In the genomic region with DNA sequence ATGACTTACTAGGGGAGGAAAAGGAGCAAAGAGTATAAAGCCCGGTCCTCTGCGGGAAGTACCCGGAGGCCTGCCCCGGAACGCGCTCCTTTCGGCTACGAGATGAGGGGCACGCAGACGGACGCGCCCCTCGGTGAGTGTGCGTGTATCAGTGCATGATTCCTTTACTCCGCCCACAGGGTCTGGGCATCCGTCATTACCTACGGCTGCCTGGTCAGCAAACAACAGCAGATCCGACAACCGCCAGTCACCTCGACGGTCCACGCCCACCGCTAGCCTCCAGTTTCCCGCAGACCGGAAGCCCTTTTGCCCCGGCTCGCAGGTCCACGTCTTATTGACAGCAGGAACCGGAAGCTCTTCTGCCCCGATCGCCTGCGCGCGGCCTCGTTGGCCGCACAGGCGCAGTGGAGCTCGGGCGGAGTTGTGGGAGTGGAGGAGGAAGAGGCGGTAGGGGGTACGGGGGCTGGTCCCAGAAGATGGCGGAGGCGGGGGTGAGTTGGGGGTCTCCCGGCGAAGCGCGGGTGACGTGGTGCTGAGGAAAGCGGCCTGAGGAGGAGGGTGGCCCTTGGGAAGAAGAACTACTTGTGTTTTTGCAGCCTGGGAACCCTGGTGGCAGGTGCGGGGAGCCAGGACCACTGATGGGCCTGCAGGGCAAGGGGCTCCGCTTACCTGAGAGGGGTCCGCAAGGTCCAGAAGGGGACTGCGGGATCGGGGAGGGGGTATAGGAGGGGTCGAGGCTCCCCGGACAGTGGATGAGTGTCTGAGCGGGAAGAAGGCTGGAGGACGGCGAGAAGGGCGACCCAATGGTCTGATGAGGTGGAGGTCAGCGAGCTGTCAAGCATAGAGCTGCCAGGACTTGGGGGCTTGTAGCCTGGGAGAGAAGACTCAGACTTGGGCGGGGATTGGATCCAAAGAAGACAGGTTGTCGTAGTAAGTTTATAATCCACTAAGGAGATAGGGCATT, we compare ENCODE assay signal across 8 cellular contexts. TPM values are rescaled to one million over a fixed set of nuclear protein-coding genes. Genes with fewer than 3 reads are reported as not detected.
DNase-seq lines count a peak whose midpoint lies in the region; FAIRE-seq and TF ChIP-seq lines count a peak whose summit lies in the region.

Gene INSIG2 (plus strand): TSS at position 421 of the 964 bp plus-strand sequence. CDS start 8,086 bp downstream, outside the sequence.

- H3K4me3 ChIP-seq in MG63 (peak within 1 kb of the TSS; percentile 77), fibroblast of villous mesenchyme (ENCODE audit: low read depth, low read length) (peak within 1 kb of the TSS; percentile 98), neural progenitor cell (peak within 1 kb of the TSS; percentile 96)

- H3K4me1 Mint-ChIP-seq in H9 (peaks cover 23 to 24% of the 10 kb centered on the region in 2 experiments), neural progenitor cell (peaks cover 14% of the 10 kb centered on the region)

- H3K4me2 ChIP-seq in H9 (ENCODE audit: insufficient read depth, insufficient read length, low read length) (peak within 1 kb of the TSS; percentile 74), neural progenitor cell (peak within 1 kb of the TSS; percentile 95)

- peak; percentile 97 for FAIRE-seq in G401.6 (lab: Jason Lieb, UNC)

- no peak within 1 kb of the TSS for H4K5ac ChIP-seq in H9 (ENCODE audit: insufficient read length, low read depth, low read length)

- H3K9me3 Mint-ChIP-seq in H9: no peaks in the 10 kb centered on the region; a peak in 1 of 5 replicates
- no peaks in the 10 kb centered on the region for H3K9me3 Mint-ChIP-seq in neural progenitor cell

- no peak within 1 kb of the TSS for H4K91ac ChIP-seq in H9 (ENCODE audit: insufficient read length, low read depth, low read length)

- H3K27ac Mint-ChIP-seq in H9 (peak within 1 kb of the TSS; percentile 55 to 94 (median 58)), neural progenitor cell (no peak within 1 kb of the TSS)

- H3K36me3 Mint-ChIP-seq in H9 (ENCODE audit: insufficient read depth in 1 of 3, low read depth in 3 of 3) (peaks cover 0 to 4% (median 2%) of the 10 kb centered on the region in 3 experiments; a peak in 2 of 7 replicates), neural progenitor cell (peaks cover 5% of the 10 kb centered on the region)

- peak; percentile 100 for DNase-seq in H9
- peak; percentile 98 for DNase-seq in MG63
- DNase-seq in SHP77 treated with DMSO at 0.1 percent for 48 hours (lab: John Stamatoyannopoulos, UW): peak; percentile 98
- DNase-seq in activated effector memory CD4-positive, alpha-beta T cell treated with anti-CD3 and anti-CD28 coated beads, Interleukin-2, amount 50 U/mL, for 16 hours: peak; percentile 95
- DNase-seq in fibroblast of villous mesenchyme (ENCODE audit: low read depth): peak; percentile 94
- peak; percentile 99 for DNase-seq in neural progenitor cell (ENCODE audit: low spot score)
- DNase-seq in stromal cell of bone marrow (ENCODE audit: low read depth): peak; percentile 89

- H3K27me3 ChIP-seq in H9 (ENCODE audit: insufficient read depth, low read length) (no peaks in the 10 kb centered on the region), MG63 (peaks cover 3% of the 10 kb centered on the region; the same call in 1 of the 2 replicates), neural progenitor cell (no peaks in the 10 kb centered on the region)

- WGBS in H9 (ENCODE audit: extremely low coverage, insufficient read length, low lambda C conversion rate): no CpG with 5 or more reads among the region's 63 CpGs

- TF ChIP-seq CTCF in H9 (conservative IDR thresholded peaks at IDR 0.05) (no peak), fibroblast of villous mesenchyme (IDR thresholded peaks at IDR 0.05; ENCODE audit: insufficient read depth, low read depth, low read length) (peak; percentile 14), neural progenitor cell (IDR thresholded peaks at IDR 0.05) (no peak)

- no peaks in the 10 kb centered on the region for H3K9me3 ChIP-seq in H9 (ENCODE audit: control insufficient read depth, low read depth, low read length)
- no peaks in the 10 kb centered on the region; the same call in 1 of the 2 replicates for H3K9me3 ChIP-seq in MG63
- no peaks in the 10 kb centered on the region for H3K9me3 ChIP-seq in neural progenitor cell (ENCODE audit: low read depth)

- H2BK12ac ChIP-seq in H9 (ENCODE audit: insufficient read length, low read depth, low read length): no peak within 1 kb of the TSS

- H3K56ac ChIP-seq in H9 (ENCODE audit: insufficient read length, low read depth, low read length): no peak within 1 kb of the TSS

- H3K9ac ChIP-seq in H9 (ENCODE audit: extremely low read depth, insufficient read length, low read length) (peak within 1 kb of the TSS; percentile 82), neural progenitor cell (peak within 1 kb of the TSS; percentile 48)

- peak within 1 kb of the TSS; percentile 27 for H2AFZ ChIP-seq in H9 (ENCODE audit: low read length)
- peak within 1 kb of the TSS; percentile 55 for H2AFZ ChIP-seq in neural progenitor cell (replicated peaks)

- no peak within 1 kb of the TSS for H2BK120ac ChIP-seq in H9 (ENCODE audit: low read depth, low read length, poor library complexity, severe bottlenecking)

- H2BK5ac ChIP-seq in H9 (ENCODE audit: insufficient read length, low read length): no peak within 1 kb of the TSS

- no peak within 1 kb of the TSS for H3K23ac ChIP-seq in H9 (ENCODE audit: insufficient read length, low read depth, low read length)

- H2BK15ac ChIP-seq in H9 (ENCODE audit: low read depth, low read length): no peak within 1 kb of the TSS

- H3F3A ChIP-seq in neural progenitor cell (ENCODE audit: low read depth): no peaks in the 10 kb centered on the region

- H3K4me3 Mint-ChIP-seq in H9 (peak within 1 kb of the TSS; percentile 87 to 95), neural progenitor cell (peak within 1 kb of the TSS; percentile 94)

- no peak within 1 kb of the TSS for H2AK5ac ChIP-seq in H9 (ENCODE audit: insufficient read length, low read length)

- H3K14ac ChIP-seq in H9 (ENCODE audit: insufficient read depth, low read length): no peak within 1 kb of the TSS

- H3K79me1 ChIP-seq in H9 (ENCODE audit: insufficient read depth, low read depth, low read length, poor library complexity, severe bottlenecking): no peaks in the 10 kb centered on the region

- H3K27me3 Mint-ChIP-seq in H9 (ENCODE audit: low read depth) (no peaks in the 10 kb centered on the region), neural progenitor cell (ENCODE audit: insufficient read depth, low read depth) (peaks cover 3% of the 10 kb centered on the region)

- no peak within 1 kb of the TSS for H3K4ac ChIP-seq in H9 (ENCODE audit: low read depth, low read length)

- H3K36me3 ChIP-seq in MG63 (no peaks in the 10 kb centered on the region), neural progenitor cell (no peaks in the 10 kb centered on the region)

- H2BK20ac ChIP-seq in H9 (ENCODE audit: low read depth, low read length, poor library complexity, severe bottlenecking): no peak within 1 kb of the TSS

- H4K8ac ChIP-seq in H9 (replicated peaks; ENCODE audit: insufficient read length, low read depth, low read length): no peak within 1 kb of the TSS

- H3K4me1 ChIP-seq in H9 (ENCODE audit: insufficient read depth, low read length): peaks cover 3% of the 10 kb centered on the region; the same call in 1 of the 2 replicates
- peaks cover 19% of the 10 kb centered on the region for H3K4me1 ChIP-seq in neural progenitor cell

- H4K20me1 ChIP-seq in H9 (ENCODE audit: control insufficient read depth, insufficient read depth, insufficient read length) (no peaks in the 10 kb centered on the region), neural progenitor cell (ENCODE audit: low read depth) (peaks cover 23% of the 10 kb centered on the region)

- H3K27ac ChIP-seq in H9 (ENCODE audit: insufficient read length, low read depth, low read length): no peak within 1 kb of the TSS
- no peak within 1 kb of the TSS for H3K27ac ChIP-seq in neural progenitor cell

- H3K79me2 ChIP-seq in H9 (ENCODE audit: insufficient read depth, low read length): peaks cover 9% of the 10 kb centered on the region; the same call in 1 of the 2 replicates
- H3K79me2 ChIP-seq in neural progenitor cell (ENCODE audit: low read depth): peaks cover 44% of the 10 kb centered on the region

- H3K18ac ChIP-seq in H9 (ENCODE audit: insufficient read length, low read depth, low read length): no peak within 1 kb of the TSS

- H3T11ph ChIP-seq in H9 (ENCODE audit: low read length): no peak within 1 kb of the TSS

- H3K23me2 ChIP-seq in H9 (ENCODE audit: insufficient read length, low read depth, low read length, poor library complexity, severe bottlenecking): no peaks in the 10 kb centered on the region

RNA-seq across cellular contexts. Expression of gene INSIG2, which starts in this region (rescaled TPM):
- total RNA-seq in H9 (2021): 7.8 and 8.7 TPM in 2 replicates
- 5.7 and 7.7 TPM in 2 replicates for total RNA-seq in MG63 (2014; rRNA removed; shearing (Covaris generic); ENCODE audit: low replicate concordance)
- 6.1 and 13.0 TPM in 2 replicates for total RNA-seq in fibroblast of villous mesenchyme
- 22.7 and 32.2 TPM in 2 replicates for total RNA-seq in neural progenitor cell (ENCODE audit: low replicate concordance)
